8 cellular contexts compared by ENCODE assay signal in the genomic region with DNA sequence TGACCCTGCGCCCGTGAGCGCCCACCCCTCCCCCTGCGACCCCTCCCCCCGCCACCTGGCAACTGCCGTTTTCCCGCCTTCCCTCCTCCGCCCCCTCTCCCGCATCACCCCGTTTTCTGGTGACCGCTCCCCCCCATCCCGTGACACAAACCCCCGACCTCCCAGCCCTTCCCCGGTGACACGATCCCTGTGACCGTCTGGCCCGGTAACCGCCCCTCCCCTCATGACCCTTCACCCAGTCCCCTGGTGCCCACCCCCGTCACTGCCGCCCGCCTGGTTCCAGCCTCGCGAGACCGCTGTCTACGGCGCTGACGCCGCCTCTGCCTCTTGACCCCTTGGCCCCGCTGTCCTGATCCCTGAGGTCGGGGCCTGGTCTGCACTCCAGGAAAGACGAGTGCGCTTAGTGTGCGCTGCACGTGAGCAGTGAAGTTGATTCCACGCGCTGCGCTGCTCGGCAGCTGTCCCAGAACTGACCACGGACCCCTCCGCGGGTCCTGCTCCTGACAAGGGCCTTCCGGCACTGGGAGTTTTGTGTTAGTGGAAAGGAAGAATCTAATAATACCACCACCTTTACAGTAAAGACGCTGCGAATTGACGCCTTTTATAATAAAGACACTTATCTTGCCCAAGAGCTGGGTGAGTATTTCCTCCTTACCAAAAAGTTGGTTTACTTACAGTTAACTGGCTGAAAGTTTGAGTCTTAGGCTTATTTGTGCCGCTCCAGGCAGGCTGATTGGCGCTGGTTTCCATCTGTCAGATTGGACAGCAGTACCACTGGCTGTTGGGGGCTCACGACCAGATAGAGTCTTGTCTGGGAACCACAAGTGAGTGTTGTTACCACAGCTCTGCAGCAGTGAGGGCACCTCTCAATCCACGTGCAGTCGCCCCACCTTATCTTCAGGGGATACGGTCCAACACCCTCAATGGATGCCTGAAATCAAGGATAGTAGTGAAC. TPM values are rescaled to one million over a fixed set of nuclear protein-coding genes. Genes with fewer than 3 reads are reported as not detected.
DNase-seq lines count a peak whose midpoint lies in the region; ATAC-seq and TF ChIP-seq lines count a peak whose summit lies in the region.

No MANE protein-coding gene starts in this region.

- no TSS peak for BruUV-seq in A673 (replicated peaks; lab: Mats Ljungman, UMichigan)

- ATAC-seq in GM18505 (IDR thresholded peaks at IDR 0.05; ENCODE audit: unreplicated experiment), result no peak

- DNase-seq in A673 (ENCODE audit: low spot score), result peak; percentile 40
- peak; percentile 68 for DNase-seq in MV-4-11 (lab: John Stamatoyannopoulos, UW)
- DNase-seq in activated CD4-positive, alpha-beta T cell treated with anti-CD3 and anti-CD28 coated beads for 48 hours, result peak; percentile 70
- peak; percentile 63 to 76 for DNase-seq in lung microvascular endothelial cell (ENCODE audit: low read depth in 2 of 2)
- DNase-seq in stimulated activated CD8-positive, alpha-beta memory T cell treated with anti-CD3 and anti-CD28 coated beads, Interleukin-15, amount 100 ng/mL, for 24 hours (ENCODE audit: low read depth), result peak; percentile 17
- DNase-seq in NCI-H1694 treated with DMSO at 0.1 percent for 48 hours (lab: John Stamatoyannopoulos, UW), result no peak

- peak; percentile 37 for TF ChIP-seq POLR2A in GM18505 (IDR thresholded peaks at IDR 0.05; ENCODE audit: borderline replicate concordance, extremely low read depth, insufficient read depth, insufficient read length)

- H3K4me1 ChIP-seq in A673 (ENCODE audit: insufficient read depth, low read length, poor library complexity, severe bottlenecking), result peaks cover 12% of the 10 kb centered on the region
- no peaks in the 10 kb centered on the region for H3K4me1 ChIP-seq in ectodermal cell (ENCODE audit: control insufficient read depth, insufficient read depth, low read length)

- intact Hi-C loops in A673 (cut with micrococcal nuclease; ENCODE audit: unreplicated experiment), result no loop called here

- H3K4me3 ChIP-seq in A673 (ENCODE audit: low read depth, low read length, poor library complexity, severe bottlenecking), result peak overlapping the region; percentile 75
- H3K4me3 ChIP-seq in ectodermal cell (ENCODE audit: insufficient read depth, low read depth, low read length), result peak overlapping the region; percentile 76

- POLR2A ChIA-PET in A673 (lab: Charles Lee; ENCODE audit: low non-redundant PET), result no interaction called here

- CTCF ChIA-PET in A673 (lab: Charles Lee), result no interaction called here

- TF ChIP-seq CTCF in A673 (conservative IDR thresholded peaks at IDR 0.05; ENCODE audit: low read depth, low read length), result no peak

- H3K9me3 ChIP-seq in A673 (ENCODE audit: low read depth, low read length, poor library complexity, severe bottlenecking) (no peaks in the 10 kb centered on the region), ectodermal cell (ENCODE audit: control insufficient read depth, low read length) (no peaks in the 10 kb centered on the region)

- H3K27ac ChIP-seq in A673 (ENCODE audit: low read depth, low read length, poor library complexity, severe bottlenecking) (peak overlapping the region; percentile 82), ectodermal cell (ENCODE audit: insufficient read depth, low read depth, low read length, poor library complexity, severe bottlenecking) (no peak overlapping the region)

- 20 to 23% methylated on average over 45 to 48 of the region's 51 CpGs for WGBS in ectodermal cell, 2 experiments

- H3K36me3 ChIP-seq in A673 (ENCODE audit: insufficient read depth, low read length, poor library complexity, severe bottlenecking) (no peaks in the 10 kb centered on the region), ectodermal cell (ENCODE audit: control insufficient read depth, insufficient read depth, low read length) (peaks cover 7% of the 10 kb centered on the region)

- no peaks in the 10 kb centered on the region for H3K27me3 ChIP-seq in A673 (replicated peaks; ENCODE audit: insufficient read depth, low read depth, low read length, poor library complexity)
- H3K27me3 ChIP-seq in ectodermal cell (ENCODE audit: control insufficient read depth, insufficient read depth, low read length, poor library complexity, severe bottlenecking), result no peaks in the 10 kb centered on the region

RNA-seq across cellular contexts. Expression of a gene that starts 59.2 kb away (rescaled TPM):
- 35.4 and 38.9 TPM in 2 replicates for total RNA-seq in A673 (2021)
- polyA plus RNA-seq in ectodermal cell (2013, experiment 1 of 4), result 19.9 TPM
- polyA plus RNA-seq in ectodermal cell (2013, experiment 2 of 4), result 19.2 TPM
- 12.4 TPM for polyA plus RNA-seq in ectodermal cell (2013, experiment 3 of 4)
- polyA plus RNA-seq in ectodermal cell (2013, experiment 4 of 4), result 17.1 TPM
- 3.7 and 5.8 TPM in 2 replicates for total RNA-seq in lung microvascular endothelial cell

RNA-seq across cellular contexts. Expression of a gene that starts 59.3 kb away (rescaled TPM):
- total RNA-seq in A673 (2021), result 43.0 and 46.9 TPM in 2 replicates
- 33.9 TPM for polyA plus RNA-seq in ectodermal cell (2013, experiment 1 of 4)
- polyA plus RNA-seq in ectodermal cell (2013, experiment 2 of 4), result 33.1 TPM
- 25.5 TPM for polyA plus RNA-seq in ectodermal cell (2013, experiment 3 of 4)
- polyA plus RNA-seq in ectodermal cell (2013, experiment 4 of 4), result 19.8 TPM
- total RNA-seq in lung microvascular endothelial cell, result 9.9 and 10.2 TPM in 2 replicates
